7 cellular contexts compared by ENCODE assay signal in the genomic region with DNA sequence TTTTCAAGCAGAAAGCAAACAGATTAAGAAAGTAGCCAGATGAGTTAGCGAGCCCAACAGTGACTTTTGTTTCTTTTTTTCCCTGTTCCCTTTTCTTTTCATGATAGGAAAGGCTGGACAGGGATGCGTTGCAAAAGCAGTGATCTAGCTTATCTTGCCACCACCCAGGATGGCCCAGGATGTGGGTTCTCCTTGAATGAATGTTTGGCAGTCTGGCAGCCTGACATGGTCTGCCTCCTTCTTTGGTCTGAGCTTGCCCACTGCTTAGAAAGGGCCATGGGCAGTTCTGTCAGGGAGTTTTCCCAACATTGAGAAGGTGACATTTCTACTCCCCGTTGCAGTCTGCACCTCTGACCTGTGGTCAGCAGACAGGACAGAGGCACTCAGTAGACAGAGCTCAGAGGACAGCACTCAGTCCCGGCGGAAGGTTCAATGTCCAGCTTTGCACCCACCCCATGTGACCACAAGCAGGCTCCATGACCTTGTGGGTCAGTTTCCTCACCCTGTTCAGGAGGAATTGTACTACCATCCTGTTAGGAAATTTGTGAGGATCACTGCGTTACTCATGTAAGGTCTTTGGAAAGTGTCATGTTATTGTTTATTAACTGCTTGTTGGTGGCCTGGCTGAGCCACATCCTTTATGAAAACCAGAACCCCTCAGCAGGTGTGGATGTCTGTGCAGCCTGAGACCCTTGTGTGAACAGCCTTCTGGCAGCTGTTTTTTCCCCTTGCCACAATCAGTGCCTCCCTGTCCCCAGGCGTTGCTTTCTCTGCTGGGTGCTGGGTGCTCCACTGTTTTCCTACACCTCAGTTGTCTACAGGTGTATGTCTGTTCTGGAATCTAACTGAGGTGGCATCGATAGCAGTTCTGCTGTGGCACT.
DNase-seq lines count a peak whose midpoint lies in the region; ATAC-seq, FAIRE-seq and TF ChIP-seq lines count a peak whose summit lies in the region.
"Not testable (repeated sequence)": the region's sequence is repeated elsewhere in the genome, so short reads cannot be mapped to it uniquely, and the experiment has no call there.

No MANE protein-coding gene starts in this region.

- intact Hi-C loops in HepG2 (cut with micrococcal nuclease; ENCODE audit: unreplicated experiment): not testable (repeated sequence)

- DNase-seq in GM18507 (ENCODE audit: extremely low spot score, insufficient read length, low read depth); HepG2 (ENCODE audit: low spot score): not testable (repeated sequence)

- H3K9me3 ChIP-seq in HepG2 (ENCODE audit: low read length): not testable (repeated sequence)

- not testable (repeated sequence) for TF ChIP-seq RAD21 in HepG2 (CRISPR knock-in tag; IDR thresholded peaks at IDR 0.05)

- in situ Hi-C loops in HepG2 (cut with HindIII; ENCODE audit: extremely low pct_ligation_motif_present, low pct_unique_long_range_greater_than_20kb): not testable (repeated sequence)

- ATAC-seq in GM19397 (IDR thresholded peaks at IDR 0.05; ENCODE audit: unreplicated experiment) (peak; percentile 77), GM21423 (IDR thresholded peaks at IDR 0.05; ENCODE audit: unreplicated experiment) (peak; percentile 81), HG02678 (IDR thresholded peaks at IDR 0.05; ENCODE audit: unreplicated experiment) (peak; percentile 64), HG03097 (IDR thresholded peaks at IDR 0.05; ENCODE audit: low FRiP score, unreplicated experiment) (peak; percentile 69), HG03571 (IDR thresholded peaks at IDR 0.05; ENCODE audit: unreplicated experiment) (peak; percentile 55), HepG2 (peak; percentile 99)

- POLR2A ChIA-PET in HepG2 (lab: Yijun Ruan, JAX): not testable (repeated sequence)

- not testable (repeated sequence) for H3K27ac ChIP-seq in HepG2 (ENCODE audit: extremely low read length, insufficient read depth, low read length)

- CTCF ChIA-PET in HepG2 (lab: Yijun Ruan, JAX; ENCODE audit: low intra/inter-chr PET ratio, low total read pairs): not testable (repeated sequence)

- peak overlapping the region; percentile 27; the same call in 1 of the 2 replicates for H3K4me2 ChIP-seq in HepG2 (ENCODE audit: low read depth, low read length)

- H3K4me1 ChIP-seq in HepG2 (ENCODE audit: insufficient read depth, low read length): not testable (repeated sequence)

- FAIRE-seq in GM18507 (lab: Jason Lieb, UNC) (peak; percentile 56), HepG2 (lab: Jason Lieb, UNC) (peak; percentile 100)

- H3K4me3 ChIP-seq in HepG2 (replicated peaks in 1 of 3; ENCODE audit: insufficient read depth in 1 of 3, low read depth in 2 of 3, low read length in 3 of 3): not testable (repeated sequence)

- H2AFZ ChIP-seq in HepG2 (ENCODE audit: low read length): not testable (repeated sequence)

- TF ChIP-seq EP300 in HepG2 (IDR thresholded peaks at IDR 0.05; ENCODE audit: low read depth in 2 of 2, low read length in 2 of 2); HepG2 (CRISPR knock-in tag; IDR thresholded peaks at IDR 0.05; ENCODE audit: borderline replicate concordance): not testable (repeated sequence)

- not testable (repeated sequence) for H3K79me2 ChIP-seq in HepG2 (ENCODE audit: insufficient read depth, low read length)

- not testable (repeated sequence) for H3K36me3 ChIP-seq in HepG2 (replicated peaks in 1 of 2; ENCODE audit: control insufficient read depth in 1 of 2, insufficient read depth in 2 of 2, low read length in 2 of 2)

- not testable (repeated sequence) for H3K9ac ChIP-seq in HepG2 (ENCODE audit: insufficient read depth, low read depth, low read length)

- not testable (repeated sequence) for H3K27me3 ChIP-seq in HepG2 (ENCODE audit: control insufficient read depth in 1 of 2, insufficient read depth in 2 of 2, low read length in 2 of 2)

- not testable (repeated sequence) for TF ChIP-seq CTCF in HepG2 (CRISPR knock-in tag; IDR thresholded peaks at IDR 0.05)

- 0% methylated on average over 1 of the region's 8 CpGs for WGBS in HepG2 (ENCODE audit: low lambda C conversion rate)

- TF ChIP-seq POLR2A in HepG2 (IDR thresholded peaks at IDR 0.05; ENCODE audit: insufficient read depth in 1 of 2, low read depth in 2 of 2, low read length in 2 of 2): not testable (repeated sequence)

- BruUV-seq in HepG2 (replicated peaks; lab: Mats Ljungman, UMichigan): not testable (repeated sequence)

- not testable (repeated sequence) for H4K20me1 ChIP-seq in HepG2 (ENCODE audit: insufficient read depth, low read length)
